Comparison of ENCODE assay signal across 25 cellular contexts in genomic region chr7:36472141-36472729, GRCh38.
DNase-seq lines count a peak whose midpoint lies in the region; ATAC-seq, FAIRE-seq and TF ChIP-seq lines count a peak whose summit lies in the region.
"Had no signal": no experiment of that assay in that cellular context is flagged by ENCODE, and none has a peak within 500 bp of the region (broad histone marks: within the 10 kb centered on the region; RNA-seq: fewer than 3 reads in every experiment).

No MANE protein-coding gene starts in this region.

- peaks cover 11% of the 10 kb centered on the region for H3K36me3 Mint-ChIP-seq in Calu3 (ENCODE audit: insufficient read depth, unreplicated experiment)
- H3K36me3 Mint-ChIP-seq: CD4-positive, CD25-positive, alpha-beta regulatory T cell; CD8-positive, alpha-beta T cell had no signal

- no peak for FAIRE-seq in pancreas (lab: Jason Lieb, UNC)
- FAIRE-seq: D721Med, GM12878, H1 had no signal

- H3K9me3 Mint-ChIP-seq in Calu3 (ENCODE audit: low read depth, unreplicated experiment), result peaks cover 6% of the 10 kb centered on the region
- H3K9me3 Mint-ChIP-seq: CD4-positive, CD25-positive, alpha-beta regulatory T cell; CD8-positive, alpha-beta T cell had no signal

- no peak overlapping the region for H3K4me3 Mint-ChIP-seq in Calu3 (ENCODE audit: low read depth, unreplicated experiment)
- H3K4me3 Mint-ChIP-seq: B cell; CD4-positive, CD25-positive, alpha-beta regulatory T cell; CD8-positive, alpha-beta T cell had no signal

- H3K27ac Mint-ChIP-seq in Calu3 (ENCODE audit: unreplicated experiment), result peak overlapping the region; percentile 28
- H3K27ac Mint-ChIP-seq: B cell; CD4-positive, CD25-positive, alpha-beta regulatory T cell; CD8-positive, alpha-beta T cell had no signal

- DNase-seq in NCI-H2029 treated with DMSO at 0.1 percent for 48 hours (lab: John Stamatoyannopoulos, UW) (peak; percentile 51), NCI-H2029 (lab: John Stamatoyannopoulos, UW) (no peak), Calu3 (peak; percentile 19), left lobe of liver (ENCODE audit: low spot score) (peak; percentile 75), pancreas (no peak)
- DNase-seq: Caco-2; CD4-positive, CD25-positive, alpha-beta regulatory T cell; CD8-positive, alpha-beta T cell; DMS 273 treated with DMSO at 0.1 percent for 48 hours; DMS79; EL; GDM1; GM23248; H7; HCEC 1CT had no signal

- no peak for TF ChIP-seq CTCF in Calu3 (IDR thresholded peaks at IDR 0.05; ENCODE audit: unreplicated experiment)
- no peak for TF ChIP-seq CTCF in pancreas (IDR thresholded peaks at IDR 0.05)
- TF ChIP-seq CTCF in gastroesophageal sphincter (IDR thresholded peaks at IDR 0.05), result no peak

- intact Hi-C loops in Calu3 (cut with micrococcal nuclease; ENCODE audit: unreplicated experiment), result loop anchor here (5.0 kb wide), 2 partner anchors 495 to 560 kb away; no protein-coding TSS in a partner anchor
- intact Hi-C loops in pancreas (cut with DNase I), result loop anchor here in 1 of 3 donors (10.0 kb wide), 1 partner anchor 723 kb away; no protein-coding TSS in a partner anchor

- H3K27me3 Mint-ChIP-seq in Calu3 (ENCODE audit: unreplicated experiment), result no peaks in the 10 kb centered on the region

- no peak overlapping the region for H3K27ac ChIP-seq in pancreas
- no peak overlapping the region for H3K27ac ChIP-seq in gastroesophageal sphincter
- H3K27ac ChIP-seq: 22Rv1, BLaER1, C4-2B, GM23248 had no signal

- no peak for TF ChIP-seq POLR2A in gastroesophageal sphincter (IDR thresholded peaks at IDR 0.05)

- CTCF ChIA-PET in Calu3 (lab: Charles Lee), result interaction anchor here (0.6 to 1.6 kb wide), 4 partner anchors 13 to 710 kb away, joined by 3 to 7 read pairs (median 5); no protein-coding TSS in a partner anchor

- no peak for TF ChIP-seq EP300 in gastroesophageal sphincter (IDR thresholded peaks at IDR 0.05)

- H3K36me3 ChIP-seq in pancreas, result no peaks in the 10 kb centered on the region
- no peaks in the 10 kb centered on the region for H3K36me3 ChIP-seq in gastroesophageal sphincter
- H3K36me3 ChIP-seq: BLaER1 had no signal

- peaks cover 49% of the 10 kb centered on the region for H3K4me1 Mint-ChIP-seq in Calu3 (ENCODE audit: low read depth, unreplicated experiment)
- H3K4me1 Mint-ChIP-seq: B cell had no signal

- peak; percentile 69 for ATAC-seq in left lobe of liver
- peak in 3 of 4 donors; percentile 16 to 59 (median 54) for ATAC-seq in pancreas
- no peak for ATAC-seq in gastroesophageal sphincter
- ATAC-seq in GM18909 (IDR thresholded peaks at IDR 0.05; ENCODE audit: poor library complexity, unreplicated experiment), result no peak
- no peak for ATAC-seq in GM21576 (IDR thresholded peaks at IDR 0.05; ENCODE audit: unreplicated experiment)
- ATAC-seq: CD8-positive, alpha-beta T cell; GM12878 had no signal

- H3K4me3 ChIP-seq in pancreas, result no peak overlapping the region
- no peak overlapping the region for H3K4me3 ChIP-seq in gastroesophageal sphincter
- H3K4me3 ChIP-seq: BLaER1, GM12878, GM23248 had no signal

- H3K4me1 ChIP-seq in pancreas (no peaks in the 10 kb centered on the region), gastroesophageal sphincter (peaks cover 0 to 4% (median 0%) of the 10 kb centered on the region in 3 donors)
- H3K4me1 ChIP-seq: BLaER1, Caco-2 had no signal

- H3K9me3 ChIP-seq in pancreas (no peaks in the 10 kb centered on the region), gastroesophageal sphincter (no peaks in the 10 kb centered on the region)
- H3K9me3 ChIP-seq: Caco-2 had no signal

- BruUV-seq in Calu3 (replicated peaks; lab: Mats Ljungman, UMichigan), result no TSS peak

- no peaks in the 10 kb centered on the region for H3K27me3 ChIP-seq in pancreas
- no peaks in the 10 kb centered on the region for H3K27me3 ChIP-seq in gastroesophageal sphincter
- H3K27me3 ChIP-seq: BLaER1 had no signal

- WGBS in pancreas, 2 donors, result 30 to 39% methylated on average over 3 of the region's 3 CpGs
- WGBS in gastroesophageal sphincter (ENCODE audit: low coverage in 1 of 2), 2 donors, result 70 to 86% methylated on average over 3 of the region's 3 CpGs

Comparison
In these comparisons a context has a peak if more than half of its experiments do, and no peak if none do; other contexts are left out.
1. DNase-seq: peak in NCI-H2029 treated with DMSO at 0.1 percent for 48 hours (single experiment), Calu3 (single experiment) and left lobe of liver (single experiment); none in NCI-H2029 (single experiment) and pancreas (0 of 6).
2. ATAC-seq: peak in left lobe of liver (single experiment) and pancreas (3 of 4); none in gastroesophageal sphincter (single experiment), GM18909 (single experiment) and GM21576 (single experiment).